Comparison of ENCODE assay signal across 1 cellular context in the genomic region with DNA sequence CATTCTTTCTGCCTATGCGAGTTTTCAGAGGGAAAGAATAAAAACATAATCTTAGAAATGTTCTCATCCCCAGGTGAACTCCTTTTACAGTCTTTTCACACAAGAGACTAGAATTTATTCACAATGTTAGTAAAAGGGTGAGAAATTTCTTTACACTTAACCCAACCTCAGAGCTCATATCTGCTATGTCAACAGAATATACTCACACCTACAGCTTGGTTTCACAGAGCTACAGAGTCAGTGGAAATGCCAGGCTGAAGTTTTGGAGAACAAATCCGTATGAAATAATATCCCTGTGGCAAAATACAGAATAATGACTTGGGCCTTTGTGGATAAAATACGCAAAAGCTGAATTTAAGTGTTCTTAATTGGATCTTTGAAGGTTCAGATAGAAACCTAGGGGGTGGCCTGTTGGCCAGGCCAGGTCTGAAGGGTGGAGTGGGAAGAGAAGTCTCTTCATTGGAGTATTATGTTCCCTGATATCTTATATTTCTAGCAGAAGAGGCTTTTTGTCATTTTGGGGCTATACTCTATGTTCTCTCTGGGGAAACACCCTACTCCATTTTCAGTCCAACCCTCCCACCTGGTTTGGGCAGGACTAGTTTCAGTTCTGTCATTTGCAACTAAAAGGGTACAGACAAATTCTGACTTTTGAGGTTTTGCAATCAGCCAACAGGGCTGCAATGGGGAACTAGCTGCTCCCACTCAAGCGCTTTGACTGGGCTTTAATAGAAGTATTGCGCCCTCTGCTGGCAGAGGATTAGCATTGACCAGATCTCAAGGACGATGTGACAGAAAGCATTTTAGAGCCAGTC.
TF ChIP-seq lines count a peak whose summit lies in the region.

No MANE protein-coding gene starts in this region.

TF ChIP-seq in H1, 55 proteins besides CTCF, POLR2A, EP300 and RAD21:
- TF ChIP-seq SIN3A (conservative IDR thresholded peaks at IDR 0.05 in 1 of 2, IDR thresholded peaks at IDR 0.05 in 1 of 2; ENCODE audit: low read depth in 1 of 2, low read length in 2 of 2) = 0 out of 4 replicates have a peak, but pooled peaks of 1 of the 2 experiments have one; percentile 29
- no peak for TF ChIP-seq SP4 (IDR thresholded peaks at IDR 0.05; ENCODE audit: low read length)
- peak; percentile 94 for TF ChIP-seq CEBPB (IDR thresholded peaks at IDR 0.05; ENCODE audit: low read depth, low read length)
- TF ChIP-seq, protein P1, sequence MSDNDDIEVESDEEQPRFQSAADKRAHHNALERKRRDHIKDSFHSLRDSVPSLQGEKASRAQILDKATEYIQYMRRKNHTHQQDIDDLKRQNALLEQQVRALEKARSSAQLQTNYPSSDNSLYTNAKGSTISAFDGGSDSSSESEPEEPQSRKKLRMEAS (IDR thresholded peaks at IDR 0.05) = no peak
- TF ChIP-seq, protein P2, sequence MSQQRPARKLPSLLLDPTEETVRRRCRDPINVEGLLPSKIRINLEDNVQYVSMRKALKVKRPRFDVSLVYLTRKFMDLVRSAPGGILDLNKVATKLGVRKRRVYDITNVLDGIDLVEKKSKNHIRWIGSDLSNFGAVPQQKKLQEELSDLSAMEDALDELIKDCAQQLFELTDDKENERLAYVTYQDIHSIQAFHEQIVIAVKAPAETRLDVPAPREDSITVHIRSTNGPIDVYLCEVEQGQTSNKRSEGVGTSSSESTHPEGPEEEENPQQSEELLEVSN (IDR thresholded peaks at IDR 0.05) = no peak
- TF ChIP-seq ZNF274 (IDR thresholded peaks at IDR 0.05; ENCODE audit: borderline replicate concordance, extremely low read depth, low read length) = no peak
- TF ChIP-seq CREB1 (IDR thresholded peaks at IDR 0.05) = 0 out of 2 replicates have a peak, but pooled peaks have one; percentile 14
- TF ChIP-seq, protein P3, sequence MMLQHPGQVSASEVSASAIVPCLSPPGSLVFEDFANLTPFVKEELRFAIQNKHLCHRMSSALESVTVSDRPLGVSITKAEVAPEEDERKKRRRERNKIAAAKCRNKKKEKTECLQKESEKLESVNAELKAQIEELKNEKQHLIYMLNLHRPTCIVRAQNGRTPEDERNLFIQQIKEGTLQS (IDR thresholded peaks at IDR 0.05; ENCODE audit: insufficient read depth, low read depth, low read length) = no peak
